ENCODE assay signal across 8 cellular contexts in the genomic region with DNA sequence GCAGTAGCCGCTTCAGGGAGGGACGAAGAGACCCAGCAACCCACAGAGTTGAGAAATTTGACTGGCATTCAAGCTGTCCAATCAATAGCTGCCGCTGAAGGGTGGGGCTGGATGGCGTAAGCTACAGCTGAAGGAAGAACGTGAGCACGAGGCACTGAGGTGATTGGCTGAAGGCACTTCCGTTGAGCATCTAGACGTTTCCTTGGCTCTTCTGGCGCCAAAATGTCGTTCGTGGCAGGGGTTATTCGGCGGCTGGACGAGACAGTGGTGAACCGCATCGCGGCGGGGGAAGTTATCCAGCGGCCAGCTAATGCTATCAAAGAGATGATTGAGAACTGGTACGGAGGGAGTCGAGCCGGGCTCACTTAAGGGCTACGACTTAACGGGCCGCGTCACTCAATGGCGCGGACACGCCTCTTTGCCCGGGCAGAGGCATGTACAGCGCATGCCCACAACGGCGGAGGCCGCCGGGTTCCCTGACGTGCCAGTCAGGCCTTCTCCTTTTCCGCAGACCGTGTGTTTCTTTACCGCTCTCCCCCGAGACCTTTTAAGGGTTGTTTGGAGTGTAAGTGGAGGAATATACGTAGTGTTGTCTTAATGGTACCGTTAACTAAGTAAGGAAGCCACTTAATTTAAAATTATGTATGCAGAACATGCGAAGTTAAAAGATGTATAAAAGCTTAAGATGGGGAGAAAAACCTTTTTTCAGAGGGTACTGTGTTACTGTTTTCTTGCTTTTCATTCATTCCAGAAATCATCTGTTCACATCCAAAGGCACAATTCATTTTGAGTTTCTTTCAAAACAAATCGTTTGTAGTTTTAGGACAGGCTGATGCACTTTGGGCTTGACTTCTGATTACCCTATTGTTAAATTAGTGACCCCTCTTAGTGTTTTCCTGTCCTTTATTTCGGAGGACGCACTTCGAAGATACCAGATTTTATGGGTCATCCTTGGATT.
DNase-seq lines count a peak whose midpoint lies in the region; ATAC-seq and TF ChIP-seq lines count a peak whose summit lies in the region.

A gene (plus strand): TSS at position 193 of the 958 bp plus-strand sequence. CDS start 30 bp downstream, at position 223.

- ATAC-seq in GM18861 (IDR thresholded peaks at IDR 0.05; ENCODE audit: unreplicated experiment) (peak; percentile 91), HG03064 (IDR thresholded peaks at IDR 0.05; ENCODE audit: low read depth, unreplicated experiment) (peak; percentile 94)

- DNase-seq in T-helper 1 cell: peak; percentile 91 to 100 (median 95)
- DNase-seq in cardiac fibroblast (ENCODE audit: low read depth in 2 of 2): peak; percentile 100
- DNase-seq in islet precursor cell: peak; percentile 94
- peak; percentile 88 to 96 for DNase-seq in stimulated activated CD4-positive, alpha-beta T cell treated with anti-CD3 and anti-CD28 coated beads, Interleukin-15, amount 100 ng/mL, for 48 hours (ENCODE audit: low read depth in 2 of 2)
- no peak for DNase-seq in NCI-H2171 treated with DMSO at 0.1 percent for 48 hours (lab: John Stamatoyannopoulos, UW)
- no peak for DNase-seq in nucleus accumbens (lab: John Stamatoyannopoulos, UW)

- TF ChIP-seq CTCF in cardiac fibroblast (IDR thresholded peaks at IDR 0.05; ENCODE audit: low read depth, low read length): no peak

- peak within 1 kb of the TSS; percentile 70 to 78 for H3K4me3 ChIP-seq in cardiac fibroblast (replicated peaks in 1 of 2; ENCODE audit: low read depth in 2 of 2, low read length in 2 of 2)

Comparison
In these comparisons a context has a peak if more than half of its experiments do, and no peak if none do; other contexts are left out.
1. DNase-seq: peak in T-helper 1 cell (5 of 5), cardiac fibroblast (2 of 2), islet precursor cell (single experiment) and stimulated activated CD4-positive, alpha-beta T cell treated with anti-CD3 and anti-CD28 coated beads, Interleukin-15, amount 100 ng/mL, for 48 hours (2 of 2); none in NCI-H2171 treated with DMSO at 0.1 percent for 48 hours (single experiment) and nucleus accumbens (0 of 56).